In the genomic region with DNA sequence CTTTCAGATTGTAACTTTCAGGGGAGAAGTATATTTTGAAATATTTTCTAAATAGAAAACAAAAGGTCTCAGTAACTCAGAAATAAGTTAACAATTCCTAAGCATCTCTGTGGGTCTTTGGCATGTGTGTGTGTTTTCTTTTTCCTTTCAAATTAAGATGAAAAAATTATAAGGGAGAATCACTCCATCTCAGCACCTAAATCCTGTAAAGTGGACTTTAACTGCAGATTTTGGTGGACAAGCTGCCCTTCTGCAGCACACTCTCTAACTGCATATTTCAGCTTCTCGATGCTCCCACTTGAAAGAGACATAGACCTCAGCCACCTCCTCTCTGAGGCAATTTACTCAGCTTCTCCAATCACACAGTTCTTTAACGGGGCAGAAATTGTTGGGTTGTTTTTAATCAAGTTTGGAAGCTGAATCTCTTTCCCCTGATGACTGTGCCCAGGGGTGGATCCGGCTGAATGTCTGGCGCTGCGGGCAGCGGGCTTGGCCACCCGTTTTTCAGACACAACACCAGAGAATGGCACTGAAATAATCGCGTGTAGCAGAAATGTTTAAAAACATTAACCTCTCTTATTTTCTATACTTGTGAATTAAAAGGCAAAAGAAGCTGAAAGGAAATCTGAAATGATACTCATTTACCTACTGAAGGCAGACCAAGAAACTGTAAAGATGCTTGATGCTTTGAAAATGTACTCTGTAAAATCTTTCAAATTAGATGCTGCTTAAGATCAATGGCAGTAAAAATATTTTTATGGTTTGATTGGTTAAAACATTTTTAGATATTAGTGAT, we compare ENCODE assay signal across 2 cellular contexts.
A peak's percentile ranks its signal among the peaks of the same experiment; 100 is the strongest.
TF ChIP-seq lines count a peak whose summit lies in the region.

No MANE protein-coding gene starts in this region.

TF ChIP-seq in SK-N-SH, 30 proteins besides CTCF, POLR2A, EP300 and RAD21:
- TF ChIP-seq EZH2phosphoT487 (IDR thresholded peaks at IDR 0.05; ENCODE audit: borderline replicate concordance, low read depth) (peak; percentile 69; the same call in 1 of the 2 replicates), NFIC (IDR thresholded peaks at IDR 0.05; ENCODE audit: borderline replicate concordance) (no peak), ELF1 (IDR thresholded peaks at IDR 0.05) (no peak)

TF ChIP-seq in SK-N-SH treated with all-trans-retinoic acid at 6 μM for 48 hours, 23 proteins besides CTCF, POLR2A, EP300 and RAD21:
- TF ChIP-seq ZNF70 (CRISPR knock-in tag; IDR thresholded peaks at IDR 0.05): no peak
- TF ChIP-seq SNAI2 (CRISPR knock-in tag; IDR thresholded peaks at IDR 0.05): no peak
- TF ChIP-seq TOX (CRISPR knock-in tag; IDR thresholded peaks at IDR 0.05; ENCODE audit: borderline replicate concordance): no peak
- no peak for TF ChIP-seq ISL1 (CRISPR knock-in tag; IDR thresholded peaks at IDR 0.05)
- TF ChIP-seq PPARA (CRISPR knock-in tag; IDR thresholded peaks at IDR 0.05; ENCODE audit: borderline replicate concordance): no peak
- TF ChIP-seq RARB (CRISPR knock-in tag; IDR thresholded peaks at IDR 0.05): no peak
- TF ChIP-seq OSR1 (CRISPR knock-in tag; IDR thresholded peaks at IDR 0.05): no peak
- no peak for TF ChIP-seq GLIS3 (CRISPR knock-in tag; IDR thresholded peaks at IDR 0.05)
- TF ChIP-seq ZFP30 (CRISPR knock-in tag; IDR thresholded peaks at IDR 0.05): no peak
- TF ChIP-seq TCF4 (CRISPR knock-in tag; IDR thresholded peaks at IDR 0.05; ENCODE audit: borderline replicate concordance): no peak
- no peak for TF ChIP-seq ZNF8 (CRISPR knock-in tag; IDR thresholded peaks at IDR 0.05)
- TF ChIP-seq, protein P1, sequence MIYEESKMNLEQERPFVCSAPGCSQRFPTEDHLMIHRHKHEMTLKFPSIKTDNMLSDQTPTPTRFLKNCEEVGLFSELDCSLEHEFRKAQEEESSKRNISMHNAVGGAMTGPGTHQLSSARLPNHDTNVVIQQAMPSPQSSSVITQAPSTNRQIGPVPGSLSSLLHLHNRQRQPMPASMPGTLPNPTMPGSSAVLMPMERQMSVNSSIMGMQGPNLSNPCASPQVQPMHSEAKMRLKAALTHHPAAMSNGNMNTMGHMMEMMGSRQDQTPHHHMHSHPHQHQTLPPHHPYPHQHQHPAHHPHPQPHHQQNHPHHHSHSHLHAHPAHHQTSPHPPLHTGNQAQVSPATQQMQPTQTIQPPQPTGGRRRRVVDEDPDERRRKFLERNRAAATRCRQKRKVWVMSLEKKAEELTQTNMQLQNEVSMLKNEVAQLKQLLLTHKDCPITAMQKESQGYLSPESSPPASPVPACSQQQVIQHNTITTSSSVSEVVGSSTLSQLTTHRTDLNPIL (CRISPR knock-in tag; IDR thresholded peaks at IDR 0.05; ENCODE audit: low read depth): no peak
- TF ChIP-seq ZC3H10 (CRISPR knock-in tag; IDR thresholded peaks at IDR 0.05): no peak
- no peak for TF ChIP-seq PATZ1 (CRISPR knock-in tag; IDR thresholded peaks at IDR 0.05; ENCODE audit: borderline replicate concordance)
- TF ChIP-seq, protein P2, sequence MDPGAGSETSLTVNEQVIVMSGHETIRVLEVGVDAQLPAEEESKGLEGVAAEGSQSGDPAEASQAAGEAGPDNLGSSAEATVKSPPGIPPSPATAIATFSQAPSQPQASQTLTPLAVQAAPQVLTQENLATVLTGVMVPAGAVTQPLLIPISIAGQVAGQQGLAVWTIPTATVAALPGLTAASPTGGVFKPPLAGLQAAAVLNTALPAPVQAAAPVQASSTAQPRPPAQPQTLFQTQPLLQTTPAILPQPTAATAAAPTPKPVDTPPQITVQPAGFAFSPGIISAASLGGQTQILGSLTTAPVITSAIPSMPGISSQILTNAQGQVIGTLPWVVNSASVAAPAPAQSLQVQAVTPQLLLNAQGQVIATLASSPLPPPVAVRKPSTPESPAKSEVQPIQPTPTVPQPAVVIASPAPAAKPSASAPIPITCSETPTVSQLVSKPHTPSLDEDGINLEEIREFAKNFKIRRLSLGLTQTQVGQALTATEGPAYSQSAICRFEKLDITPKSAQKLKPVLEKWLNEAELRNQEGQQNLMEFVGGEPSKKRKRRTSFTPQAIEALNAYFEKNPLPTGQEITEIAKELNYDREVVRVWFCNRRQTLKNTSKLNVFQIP (CRISPR knock-in tag; IDR thresholded peaks at IDR 0.05; ENCODE audit: borderline replicate concordance, low read depth): no peak
- no peak for TF ChIP-seq BACH2 (CRISPR knock-in tag; IDR thresholded peaks at IDR 0.05; ENCODE audit: borderline replicate concordance)
- TF ChIP-seq, protein P3, sequence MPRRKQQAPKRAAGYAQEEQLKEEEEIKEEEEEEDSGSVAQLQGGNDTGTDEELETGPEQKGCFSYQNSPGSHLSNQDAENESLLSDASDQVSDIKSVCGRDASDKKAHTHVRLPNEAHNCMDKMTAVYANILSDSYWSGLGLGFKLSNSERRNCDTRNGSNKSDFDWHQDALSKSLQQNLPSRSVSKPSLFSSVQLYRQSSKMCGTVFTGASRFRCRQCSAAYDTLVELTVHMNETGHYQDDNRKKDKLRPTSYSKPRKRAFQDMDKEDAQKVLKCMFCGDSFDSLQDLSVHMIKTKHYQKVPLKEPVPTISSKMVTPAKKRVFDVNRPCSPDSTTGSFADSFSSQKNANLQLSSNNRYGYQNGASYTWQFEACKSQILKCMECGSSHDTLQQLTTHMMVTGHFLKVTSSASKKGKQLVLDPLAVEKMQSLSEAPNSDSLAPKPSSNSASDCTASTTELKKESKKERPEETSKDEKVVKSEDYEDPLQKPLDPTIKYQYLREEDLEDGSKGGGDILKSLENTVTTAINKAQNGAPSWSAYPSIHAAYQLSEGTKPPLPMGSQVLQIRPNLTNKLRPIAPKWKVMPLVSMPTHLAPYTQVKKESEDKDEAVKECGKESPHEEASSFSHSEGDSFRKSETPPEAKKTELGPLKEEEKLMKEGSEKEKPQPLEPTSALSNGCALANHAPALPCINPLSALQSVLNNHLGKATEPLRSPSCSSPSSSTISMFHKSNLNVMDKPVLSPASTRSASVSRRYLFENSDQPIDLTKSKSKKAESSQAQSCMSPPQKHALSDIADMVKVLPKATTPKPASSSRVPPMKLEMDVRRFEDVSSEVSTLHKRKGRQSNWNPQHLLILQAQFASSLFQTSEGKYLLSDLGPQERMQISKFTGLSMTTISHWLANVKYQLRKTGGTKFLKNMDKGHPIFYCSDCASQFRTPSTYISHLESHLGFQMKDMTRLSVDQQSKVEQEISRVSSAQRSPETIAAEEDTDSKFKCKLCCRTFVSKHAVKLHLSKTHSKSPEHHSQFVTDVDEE (CRISPR knock-in tag; IDR thresholded peaks at IDR 0.05): no peak
